10 cellular contexts compared by ENCODE assay signal in the genomic region with DNA sequence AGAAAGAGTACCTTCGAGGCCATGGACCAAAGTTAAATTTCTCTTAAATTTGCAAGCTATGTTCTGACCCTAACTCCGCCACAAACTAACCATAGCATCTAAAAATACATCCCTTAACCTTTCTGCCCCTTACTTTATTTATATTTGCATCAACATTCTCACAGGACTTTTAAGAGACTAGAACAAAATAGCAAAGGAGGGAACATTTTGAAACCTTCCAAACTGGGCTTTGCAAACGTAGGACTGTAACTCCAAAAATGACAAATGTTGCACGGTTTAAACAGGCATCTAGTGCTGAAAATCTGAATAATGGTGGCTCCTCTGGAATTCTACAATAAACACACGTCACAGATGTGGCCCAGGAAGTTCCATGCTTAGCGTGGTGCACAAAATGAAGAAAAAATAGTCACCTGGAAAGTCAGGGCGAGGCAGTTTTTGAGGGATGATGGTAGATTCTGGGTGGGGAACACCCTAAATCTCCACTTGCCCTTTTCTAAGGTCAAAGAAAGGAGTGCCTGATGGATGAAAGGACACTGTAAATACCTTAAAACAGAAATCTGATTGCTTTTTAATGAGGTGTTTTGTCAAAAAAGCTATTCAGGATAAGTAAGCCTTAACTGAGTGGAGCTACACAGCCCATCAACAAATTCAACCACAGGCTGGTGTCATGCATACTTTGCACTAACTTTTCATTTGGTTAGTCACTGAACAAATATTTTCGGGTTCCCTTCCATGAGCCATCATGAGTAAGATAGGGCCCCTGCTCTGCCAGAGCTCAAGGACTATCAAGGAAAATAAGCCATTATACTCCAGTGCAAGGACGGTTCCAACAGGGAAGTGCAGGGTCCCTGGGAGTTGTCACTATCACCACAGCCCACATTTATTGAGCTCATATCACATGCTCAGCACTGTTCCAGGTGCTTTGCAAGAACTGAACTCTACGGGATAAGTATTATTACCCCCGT. TPM values are rescaled to one million over a fixed set of nuclear protein-coding genes. Genes with fewer than 3 reads are reported as not detected.
DNase-seq lines count a peak whose midpoint lies in the region; ATAC-seq, FAIRE-seq and TF ChIP-seq lines count a peak whose summit lies in the region.
"Had no signal": no experiment of that assay in that cellular context is flagged by ENCODE, and none has a peak within 500 bp of the region (broad histone marks: within the 10 kb centered on the region; RNA-seq: fewer than 3 reads in every experiment).

No MANE protein-coding gene starts in this region.

- H4K20me1 ChIP-seq in astrocyte (ENCODE audit: insufficient read depth, low read length), result peaks cover 23% of the 10 kb centered on the region

- peaks cover 2% of the 10 kb centered on the region for H3K36me3 Mint-ChIP-seq in astrocyte (ENCODE audit: low read depth, unreplicated experiment)
- H3K36me3 Mint-ChIP-seq in endothelial cell (ENCODE audit: low read depth, unreplicated experiment), result peaks cover 14% of the 10 kb centered on the region

- WGBS in thyroid gland, 2 donors, result 73 to 84% methylated on average over 11 of the region's 11 CpGs

- H3K4me1 ChIP-seq in astrocyte (ENCODE audit: insufficient read depth, low read length), result peaks cover 43% of the 10 kb centered on the region
- H3K4me1 ChIP-seq in right atrium auricular region, result peaks cover 0 to 89% of the 10 kb centered on the region in 2 donors
- peaks cover 36 to 94% of the 10 kb centered on the region in 2 donors for H3K4me1 ChIP-seq in thoracic aorta (ENCODE audit: control insufficient read depth in 1 of 2, low read depth in 2 of 2)
- peaks cover 1 to 11% of the 10 kb centered on the region in 2 donors for H3K4me1 ChIP-seq in thyroid gland
- H3K4me1 ChIP-seq: BE2C had no signal

- peak overlapping the region; percentile 77 for H3K9ac ChIP-seq in astrocyte (ENCODE audit: low read length)

- TF ChIP-seq POLR2A in thyroid gland (IDR thresholded peaks at IDR 0.05), result no peak

- no peak for FAIRE-seq in astrocyte (lab: Jason Lieb, UNC)

- H3K9me3 Mint-ChIP-seq in astrocyte (ENCODE audit: unreplicated experiment) (no peaks in the 10 kb centered on the region), endothelial cell (ENCODE audit: unreplicated experiment) (no peaks in the 10 kb centered on the region)

- no peaks in the 10 kb centered on the region for H3K9me3 ChIP-seq in astrocyte (ENCODE audit: insufficient read depth, low read depth, low read length)
- no peaks in the 10 kb centered on the region for H3K9me3 ChIP-seq in right atrium auricular region
- no peaks in the 10 kb centered on the region for H3K9me3 ChIP-seq in thoracic aorta
- H3K9me3 ChIP-seq in thyroid gland, result no peaks in the 10 kb centered on the region
- H3K9me3 ChIP-seq: BE2C had no signal

- DNase-seq in activated CD4-positive, alpha-beta T cell treated with anti-CD3 and anti-CD28 coated beads for 48 hours, result peak; percentile 17
- no peak for DNase-seq in activated CD4-positive, alpha-beta T cell treated with anti-CD3 and anti-CD28 coated beads, Interleukin-2, amount 50 U/mL, for 4 hours
- peak; percentile 96 for DNase-seq in astrocyte (ENCODE audit: low read depth)
- no peak for DNase-seq in right atrium auricular region (ENCODE audit: low spot score)
- DNase-seq in thoracic aorta (ENCODE audit: low spot score), result no peak
- DNase-seq in SK-N-DZ (ENCODE audit: low spot score), result no peak
- DNase-seq in thyroid gland, result no peak
- no peak for DNase-seq in endothelial cell (ENCODE audit: low spot score)
- DNase-seq: BE2C, SHP77 treated with DMSO at 0.1 percent for 48 hours had no signal

- H3K4me2 ChIP-seq in astrocyte (ENCODE audit: low read length), result peak overlapping the region; percentile 82

- H3K4me3 ChIP-seq in astrocyte (ENCODE audit: insufficient read depth, low read depth, low read length), result peak overlapping the region; percentile 39
- H3K4me3 ChIP-seq in right atrium auricular region, result no peak overlapping the region
- H3K4me3 ChIP-seq in thoracic aorta, result peak overlapping the region; percentile 38
- no peak overlapping the region for H3K4me3 ChIP-seq in thyroid gland (replicated peaks in 1 of 3)

- no peaks in the 10 kb centered on the region for H3K27me3 Mint-ChIP-seq in astrocyte (ENCODE audit: low read depth, unreplicated experiment)
- H3K27me3 Mint-ChIP-seq in endothelial cell (ENCODE audit: unreplicated experiment), result peaks cover 4% of the 10 kb centered on the region

- H3K79me2 ChIP-seq in astrocyte (ENCODE audit: insufficient read depth, low read length), result peaks cover 91% of the 10 kb centered on the region

- intact Hi-C loops in thyroid gland (cut with DNase I), result no loop called here

- no peaks in the 10 kb centered on the region for H3K27me3 ChIP-seq in astrocyte (ENCODE audit: insufficient read depth, low read length)
- no peaks in the 10 kb centered on the region for H3K27me3 ChIP-seq in right atrium auricular region
- no peaks in the 10 kb centered on the region for H3K27me3 ChIP-seq in thoracic aorta (replicated peaks; ENCODE audit: insufficient read depth)
- H3K27me3 ChIP-seq in thyroid gland, result no peaks in the 10 kb centered on the region
- H3K27me3 ChIP-seq: BE2C had no signal

- no peaks in the 10 kb centered on the region for H3K36me3 ChIP-seq in astrocyte (ENCODE audit: insufficient read depth, low read length)
- H3K36me3 ChIP-seq in right atrium auricular region, result no peaks in the 10 kb centered on the region
- H3K36me3 ChIP-seq in thoracic aorta, result no peaks in the 10 kb centered on the region
- H3K36me3 ChIP-seq in thyroid gland, result no peaks in the 10 kb centered on the region
- H3K36me3 ChIP-seq: BE2C had no signal

- H3K27ac Mint-ChIP-seq in astrocyte (ENCODE audit: unreplicated experiment) (peak overlapping the region; percentile 73), endothelial cell (ENCODE audit: unreplicated experiment) (no peak overlapping the region)

- H2AFZ ChIP-seq in astrocyte (ENCODE audit: low read depth, low read length), result no peak overlapping the region

- peak; percentile 61 for ATAC-seq in thoracic aorta (ENCODE audit: insufficient number of reproducible peaks, low FRiP score, low read depth)

- peaks cover 50% of the 10 kb centered on the region for H3K4me1 Mint-ChIP-seq in astrocyte (ENCODE audit: low read depth, unreplicated experiment)
- peaks cover 30% of the 10 kb centered on the region for H3K4me1 Mint-ChIP-seq in endothelial cell (ENCODE audit: unreplicated experiment)

- TF ChIP-seq CTCF in astrocyte (IDR thresholded peaks at IDR 0.05; ENCODE audit: insufficient read depth, low read depth, low read length) (no peak), right atrium auricular region (IDR thresholded peaks at IDR 0.05) (no peak), thoracic aorta (IDR thresholded peaks at IDR 0.05) (no peak), thyroid gland (IDR thresholded peaks at IDR 0.05) (no peak), endothelial cell (IDR thresholded peaks at IDR 0.05; ENCODE audit: unreplicated experiment) (no peak)

- peak overlapping the region; percentile 41 for H3K4me3 Mint-ChIP-seq in astrocyte (ENCODE audit: unreplicated experiment)
- no peak overlapping the region for H3K4me3 Mint-ChIP-seq in endothelial cell (ENCODE audit: unreplicated experiment)

- H3K27ac ChIP-seq in astrocyte (ENCODE audit: low read depth, low read length), result peak overlapping the region; percentile 94
- H3K27ac ChIP-seq in right atrium auricular region, result peak overlapping the region; percentile 57 to 62
- H3K27ac ChIP-seq in thoracic aorta, result peak overlapping the region; percentile 80 to 82
- H3K27ac ChIP-seq in thyroid gland, result no peak overlapping the region

RNA-seq across cellular contexts. Expression of gene ARHGAP17, which starts 21.2 kb away (rescaled TPM):
- total RNA-seq in astrocyte (71.2 and 75.2 TPM in 2 replicates), right atrium auricular region (10 to 100 TPM; 29.9 to 31.6 TPM), thoracic aorta (10 to 100 TPM; 39.0 to 83.2 TPM), thyroid gland (10 to 100 TPM; 41.7 to 70.4 (median 54.3) TPM), endothelial cell (ENCODE audit: unreplicated experiment) (125 TPM)
- 21.4 and 32.6 TPM in 2 replicates for polyA plus RNA-seq in SK-N-DZ (2014; cell fraction: cytosol; rRNA removed)
- polyA plus RNA-seq in SK-N-DZ (2014; cell fraction: nucleus; rRNA removed), result 31.4 and 47.1 TPM in 2 replicates

Comparison
In these comparisons a context has a peak if more than half of its experiments do, and no peak if none do; other contexts are left out.
1. DNase-seq: peak in activated CD4-positive, alpha-beta T cell treated with anti-CD3 and anti-CD28 coated beads for 48 hours (single experiment) and astrocyte (single experiment); none in activated CD4-positive, alpha-beta T cell treated with anti-CD3 and anti-CD28 coated beads, Interleukin-2, amount 50 U/mL, for 4 hours (0 of 2), right atrium auricular region (single experiment), thoracic aorta (single experiment), SK-N-DZ (single experiment), thyroid gland (0 of 2) and endothelial cell (single experiment).
2. H3K27ac ChIP-seq: peak in astrocyte (single experiment), right atrium auricular region (2 of 2) and thoracic aorta (2 of 2); none in thyroid gland (0 of 3).
3. H3K4me3 ChIP-seq: peak in astrocyte (single experiment) and thoracic aorta (single experiment); none in right atrium auricular region (0 of 2) and thyroid gland (0 of 3).